1 cellular context compared by ENCODE assay signal in the genomic region with DNA sequence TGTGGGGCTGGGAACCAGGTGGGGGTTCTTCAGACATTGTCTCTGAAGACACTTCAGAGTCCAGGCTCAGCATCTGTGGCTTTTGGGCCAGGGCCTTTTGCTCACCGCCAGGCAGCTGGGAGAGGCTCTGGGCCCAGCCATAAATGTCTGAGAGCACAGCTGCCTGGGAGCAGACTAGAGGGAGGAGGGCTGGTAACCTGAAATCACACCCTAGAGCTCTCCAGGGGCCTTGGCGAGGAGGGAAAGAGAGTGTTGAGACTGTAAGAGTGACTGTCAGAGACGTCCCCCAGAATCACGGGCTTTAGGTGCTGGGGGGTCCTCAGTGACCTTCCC.
TF ChIP-seq lines count a peak whose summit lies in the region.

No MANE protein-coding gene starts in this region.

TF ChIP-seq in HEK293, 187 proteins besides CTCF, POLR2A, EP300 and RAD21 (continued from another document):
- TF ChIP-seq REPIN1 (tag by site-specific recombination; IDR thresholded peaks at IDR 0.05; ENCODE audit: low read depth) (no peak), RBAK (tag by site-specific recombination; IDR thresholded peaks at IDR 0.05) (no peak), KLF8 (tag by site-specific recombination; IDR thresholded peaks at IDR 0.05) (no peak), ZNF2 (tag by site-specific recombination; IDR thresholded peaks at IDR 0.05) (no peak), OVOL3 (tag by site-specific recombination; IDR thresholded peaks at IDR 0.05) (no peak), ZNF311 (tag by site-specific recombination; IDR thresholded peaks at IDR 0.05; ENCODE audit: borderline replicate concordance) (no peak), ZNF324 (tag by site-specific recombination; IDR thresholded peaks at IDR 0.05) (no peak), MZF1 (tag by site-specific recombination; IDR thresholded peaks at IDR 0.05; ENCODE audit: borderline replicate concordance) (no peak), ZNF366 (tag by site-specific recombination; conservative IDR thresholded peaks at IDR 0.05) (no peak), HOXC10 (CRISPR knock-in tag; IDR thresholded peaks at IDR 0.05) (no peak), ZNF266 (tag by site-specific recombination; IDR thresholded peaks at IDR 0.05; ENCODE audit: low read depth) (no peak), ZBTB8A (tag by site-specific recombination; IDR thresholded peaks at IDR 0.05) (peak; percentile 62; the same call in 1 of the 2 replicates), ZNF776 (tag by site-specific recombination; IDR thresholded peaks at IDR 0.05; ENCODE audit: borderline replicate concordance) (no peak), ZNF133 (tag by site-specific recombination; IDR thresholded peaks at IDR 0.05) (no peak), ZFP41 (tag by site-specific recombination; IDR thresholded peaks at IDR 0.05; ENCODE audit: borderline replicate concordance) (no peak), FEZF1 (tag by site-specific recombination; IDR thresholded peaks at IDR 0.05) (no peak)
- TF ChIP-seq, protein P1, sequence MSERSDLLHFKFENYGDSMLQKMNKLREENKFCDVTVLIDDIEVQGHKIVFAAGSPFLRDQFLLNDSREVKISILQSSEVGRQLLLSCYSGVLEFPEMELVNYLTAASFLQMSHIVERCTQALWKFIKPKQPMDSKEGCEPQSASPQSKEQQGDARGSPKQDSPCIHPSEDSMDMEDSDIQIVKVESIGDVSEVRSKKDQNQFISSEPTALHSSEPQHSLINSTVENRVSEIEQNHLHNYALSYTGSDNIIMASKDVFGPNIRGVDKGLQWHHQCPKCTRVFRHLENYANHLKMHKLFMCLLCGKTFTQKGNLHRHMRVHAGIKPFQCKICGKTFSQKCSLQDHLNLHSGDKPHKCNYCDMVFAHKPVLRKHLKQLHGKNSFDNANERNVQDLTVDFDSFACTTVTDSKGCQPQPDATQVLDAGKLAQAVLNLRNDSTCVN (tag by site-specific recombination; optimal IDR thresholded peaks at IDR 0.05): no peak
- TF ChIP-seq, protein P2, sequence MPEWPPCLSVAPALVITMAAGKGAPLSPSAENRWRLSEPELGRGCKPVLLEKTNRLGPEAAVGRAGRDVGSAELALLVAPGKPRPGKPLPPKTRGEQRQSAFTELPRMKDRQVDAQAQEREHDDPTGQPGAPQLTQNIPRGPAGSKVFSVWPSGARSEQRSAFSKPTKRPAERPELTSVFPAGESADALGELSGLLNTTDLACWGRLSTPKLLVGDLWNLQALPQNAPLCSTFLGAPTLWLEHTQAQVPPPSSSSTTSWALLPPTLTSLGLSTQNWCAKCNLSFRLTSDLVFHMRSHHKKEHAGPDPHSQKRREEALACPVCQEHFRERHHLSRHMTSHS (tag by site-specific recombination; IDR thresholded peaks at IDR 0.05): no peak
- TF ChIP-seq, protein P3, sequence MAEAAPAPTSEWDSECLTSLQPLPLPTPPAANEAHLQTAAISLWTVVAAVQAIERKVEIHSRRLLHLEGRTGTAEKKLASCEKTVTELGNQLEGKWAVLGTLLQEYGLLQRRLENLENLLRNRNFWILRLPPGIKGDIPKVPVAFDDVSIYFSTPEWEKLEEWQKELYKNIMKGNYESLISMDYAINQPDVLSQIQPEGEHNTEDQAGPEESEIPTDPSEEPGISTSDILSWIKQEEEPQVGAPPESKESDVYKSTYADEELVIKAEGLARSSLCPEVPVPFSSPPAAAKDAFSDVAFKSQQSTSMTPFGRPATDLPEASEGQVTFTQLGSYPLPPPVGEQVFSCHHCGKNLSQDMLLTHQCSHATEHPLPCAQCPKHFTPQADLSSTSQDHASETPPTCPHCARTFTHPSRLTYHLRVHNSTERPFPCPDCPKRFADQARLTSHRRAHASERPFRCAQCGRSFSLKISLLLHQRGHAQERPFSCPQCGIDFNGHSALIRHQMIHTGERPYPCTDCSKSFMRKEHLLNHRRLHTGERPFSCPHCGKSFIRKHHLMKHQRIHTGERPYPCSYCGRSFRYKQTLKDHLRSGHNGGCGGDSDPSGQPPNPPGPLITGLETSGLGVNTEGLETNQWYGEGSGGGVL (tag by site-specific recombination; IDR thresholded peaks at IDR 0.05): no peak
